In the genomic region with DNA sequence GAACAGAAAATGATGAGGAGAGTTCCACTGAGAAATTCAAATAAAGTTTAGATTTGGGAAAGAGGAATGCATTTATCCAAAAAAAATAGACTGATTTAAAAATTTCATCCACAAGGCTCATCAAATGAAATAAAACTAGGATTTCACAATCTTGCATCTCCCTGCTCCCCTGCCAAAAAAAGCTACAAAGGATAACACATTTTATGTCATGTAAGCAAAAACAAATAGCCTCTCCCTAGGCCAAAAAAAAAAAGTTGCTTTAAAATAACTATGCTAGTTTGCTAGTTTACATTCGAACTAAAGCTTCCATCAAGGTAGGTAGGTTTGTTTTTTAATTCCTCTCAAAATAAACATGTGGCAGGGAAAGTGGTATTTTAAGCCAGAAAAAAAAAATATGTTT, we compare ENCODE assay signal across 17 cellular contexts.
DNase-seq lines count a peak whose midpoint lies in the region; ATAC-seq and TF ChIP-seq lines count a peak whose summit lies in the region.
"Had no signal": no experiment of that assay in that cellular context is flagged by ENCODE, and none has a peak within 500 bp of the region (broad histone marks: within the 10 kb centered on the region; RNA-seq: fewer than 3 reads in every experiment).

No MANE protein-coding gene starts in this region.

- peak overlapping the region in 2 of 12 donors; percentile 6 to 41 for H3K27ac ChIP-seq in heart left ventricle
- H3K27ac ChIP-seq in liver (ENCODE audit: low read depth in 1 of 2, low read length in 2 of 2), result peak overlapping the region in 1 of 2 donors; percentile 56
- H3K27ac ChIP-seq in uterus, result peak overlapping the region; percentile 65 to 69
- H3K27ac ChIP-seq: BLaER1 had no signal

- no peak for TF ChIP-seq CTCF in heart left ventricle (IDR thresholded peaks at IDR 0.05)
- no peak for TF ChIP-seq CTCF in liver (IDR thresholded peaks at IDR 0.05; ENCODE audit: low read depth, low read length, missing input control)
- TF ChIP-seq CTCF in uterus (IDR thresholded peaks at IDR 0.05), result no peak
- TF ChIP-seq CTCF in progenitor cell of endocrine pancreas (IDR thresholded peaks at IDR 0.05; ENCODE audit: unreplicated experiment), result no peak

- peaks cover 8% of the 10 kb centered on the region for H3K27me3 Mint-ChIP-seq in progenitor cell of endocrine pancreas

- H3K9ac ChIP-seq in liver (ENCODE audit: low read depth in 1 of 2, low read length in 2 of 2), result no peak overlapping the region
- H3K9ac ChIP-seq: BLaER1 had no signal

- peaks cover 0 to 21% (median 9%) of the 10 kb centered on the region in 12 donors for H3K4me1 ChIP-seq in heart left ventricle
- H3K4me1 ChIP-seq in liver (ENCODE audit: control insufficient read depth in 4 of 4, insufficient read depth in 4 of 4, low read length in 3 of 4), result peaks cover 0 to 10% (median 7%) of the 10 kb centered on the region in 4 donors
- no peaks in the 10 kb centered on the region for H3K4me1 ChIP-seq in uterus

- intact Hi-C loops in Right ventricle myocardium superior (cut with DNase I), result no loop called here
- intact Hi-C loops in heart left ventricle (cut with DNase I), result loop anchor here in 1 of 10 donors (10.0 kb wide), 1 partner anchor 468 kb away; the partner anchor contains the start of gene ID2
- intact Hi-C loops in uterus (cut with DNase I; ENCODE audit: low total_unique reads), result no loop called here

- H3K9me3 ChIP-seq in heart left ventricle (no peaks in the 10 kb centered on the region), liver (ENCODE audit: control insufficient read depth in 4 of 4, low read length in 3 of 4) (no peaks in the 10 kb centered on the region), uterus (no peaks in the 10 kb centered on the region)
- H3K9me3 ChIP-seq: BLaER1 had no signal

- H3K36me3 Mint-ChIP-seq in progenitor cell of endocrine pancreas (ENCODE audit: insufficient read depth), result no peaks in the 10 kb centered on the region
- H3K36me3 Mint-ChIP-seq: CD8-positive, alpha-beta T cell had no signal

- H3K27me3 ChIP-seq in heart left ventricle (no peaks in the 10 kb centered on the region), liver (ENCODE audit: control insufficient read depth in 4 of 4, insufficient read depth in 4 of 4, low read length in 3 of 4) (no peaks in the 10 kb centered on the region), uterus (no peaks in the 10 kb centered on the region)
- H3K27me3 ChIP-seq: BLaER1 had no signal

- no peak overlapping the region for H3K4me3 Mint-ChIP-seq in progenitor cell of endocrine pancreas (ENCODE audit: low read depth)
- H3K4me3 Mint-ChIP-seq: CD8-positive, alpha-beta T cell had no signal

- H3K27ac Mint-ChIP-seq in progenitor cell of endocrine pancreas, result no peak overlapping the region
- H3K27ac Mint-ChIP-seq: CD8-positive, alpha-beta T cell had no signal

- TF ChIP-seq RAD21 in liver (IDR thresholded peaks at IDR 0.05), result peak; percentile 25 to 34

- H3K36me3 ChIP-seq in heart left ventricle (no peaks in the 10 kb centered on the region), liver (ENCODE audit: control insufficient read depth in 4 of 4, insufficient read depth in 3 of 4, low read depth in 1 of 4, low read length in 3 of 4) (no peaks in the 10 kb centered on the region), uterus (no peaks in the 10 kb centered on the region)
- H3K36me3 ChIP-seq: BLaER1 had no signal

- H3K4me3 ChIP-seq in heart left ventricle (no peak overlapping the region), liver (ENCODE audit: low read depth in 1 of 3, low read length in 3 of 3) (no peak overlapping the region), uterus (no peak overlapping the region)
- H3K4me3 ChIP-seq: BLaER1 had no signal

- peaks cover 2% of the 10 kb centered on the region for H3K4me1 Mint-ChIP-seq in progenitor cell of endocrine pancreas (ENCODE audit: low read depth)

- no peaks in the 10 kb centered on the region for H3K9me3 Mint-ChIP-seq in progenitor cell of endocrine pancreas (ENCODE audit: low read depth)
- H3K9me3 Mint-ChIP-seq: CD8-positive, alpha-beta T cell had no signal

- ATAC-seq in Right ventricle myocardium superior (ENCODE audit: poor library complexity) (peak; percentile 39), heart left ventricle (no peak), HG03521 (IDR thresholded peaks at IDR 0.05; ENCODE audit: unreplicated experiment) (no peak)
- ATAC-seq: CD8-positive, alpha-beta T cell had no signal

- WGBS in heart left ventricle, 4 donors, result 56 to 77% (median 74%) methylated on average over 1 of the region's 1 CpG
- 33% methylated on average over 1 of the region's 1 CpG for WGBS in liver

- TF ChIP-seq POLR2A in heart left ventricle (IDR thresholded peaks at IDR 0.05), result no peak
- no peak for TF ChIP-seq POLR2A in uterus (IDR thresholded peaks at IDR 0.05)

- DNase-seq in Right ventricle myocardium superior (no peak), heart left ventricle (no peak), fibroblast of gingiva (ENCODE audit: low read depth) (peak; percentile 43), uterus (peak in 1 of 2 donors; percentile 67), NCI-H774 (lab: John Stamatoyannopoulos, UW) (no peak), progenitor cell of endocrine pancreas (ENCODE audit: low spot score, unreplicated experiment) (no peak)
- DNase-seq: 8988T; CD8-positive, alpha-beta T cell; H7; MV-4-11; NCI-H1417; NCI-H1930; NCI-H69; RPMI8226 had no signal

TF ChIP-seq in liver, 16 proteins besides CTCF, POLR2A, EP300 and RAD21:
- no peak for TF ChIP-seq EGR1 (IDR thresholded peaks at IDR 0.05; ENCODE audit: low read depth in 2 of 2)
- TF ChIP-seq NR2F2 (IDR thresholded peaks at IDR 0.05), result no peak
- no peak for TF ChIP-seq FOXA1 (IDR thresholded peaks at IDR 0.05)
- TF ChIP-seq RXRA (IDR thresholded peaks at IDR 0.05), result peak in 1 of 2 donors; percentile 18
- TF ChIP-seq YY1 (IDR thresholded peaks at IDR 0.05), result no peak
- no peak for TF ChIP-seq TAF1 (conservative IDR thresholded peaks at IDR 0.05)
- no peak for TF ChIP-seq SP1 (IDR thresholded peaks at IDR 0.05)
- TF ChIP-seq, protein P1, sequence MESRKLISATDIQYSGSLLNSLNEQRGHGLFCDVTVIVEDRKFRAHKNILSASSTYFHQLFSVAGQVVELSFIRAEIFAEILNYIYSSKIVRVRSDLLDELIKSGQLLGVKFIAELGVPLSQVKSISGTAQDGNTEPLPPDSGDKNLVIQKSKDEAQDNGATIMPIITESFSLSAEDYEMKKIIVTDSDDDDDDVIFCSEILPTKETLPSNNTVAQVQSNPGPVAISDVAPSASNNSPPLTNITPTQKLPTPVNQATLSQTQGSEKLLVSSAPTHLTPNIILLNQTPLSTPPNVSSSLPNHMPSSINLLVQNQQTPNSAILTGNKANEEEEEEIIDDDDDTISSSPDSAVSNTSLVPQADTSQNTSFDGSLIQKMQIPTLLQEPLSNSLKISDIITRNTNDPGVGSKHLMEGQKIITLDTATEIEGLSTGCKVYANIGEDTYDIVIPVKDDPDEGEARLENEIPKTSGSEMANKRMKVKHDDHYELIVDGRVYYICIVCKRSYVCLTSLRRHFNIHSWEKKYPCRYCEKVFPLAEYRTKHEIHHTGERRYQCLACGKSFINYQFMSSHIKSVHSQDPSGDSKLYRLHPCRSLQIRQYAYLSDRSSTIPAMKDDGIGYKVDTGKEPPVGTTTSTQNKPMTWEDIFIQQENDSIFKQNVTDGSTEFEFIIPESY (IDR thresholded peaks at IDR 0.05), result no peak
